Comparison of ENCODE assay signal across 10 cellular contexts in the genomic region with DNA sequence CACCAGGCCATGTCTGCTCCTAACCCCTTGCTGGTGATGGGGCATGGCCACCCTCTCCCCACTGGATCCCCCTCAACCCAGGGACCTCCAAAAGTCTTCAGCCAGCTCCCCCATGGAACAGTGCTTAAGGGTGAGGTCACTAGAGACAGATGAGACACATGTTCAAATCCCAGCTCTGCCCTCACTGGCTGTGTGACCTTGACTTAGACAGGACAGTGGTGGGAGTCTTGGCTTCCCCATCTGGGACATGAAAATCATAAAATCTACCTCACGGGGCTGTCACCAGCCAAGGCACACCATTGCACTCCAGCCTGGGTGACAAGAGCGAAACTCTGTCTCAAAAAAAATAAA. TPM values are rescaled to one million over a fixed set of nuclear protein-coding genes. Genes with fewer than 3 reads are reported as not detected.
DNase-seq lines count a peak whose midpoint lies in the region; ATAC-seq and TF ChIP-seq lines count a peak whose summit lies in the region.
"Had no signal": no experiment of that assay in that cellular context is flagged by ENCODE, and none has a peak within 500 bp of the region (broad histone marks: within the 10 kb centered on the region; RNA-seq: fewer than 3 reads in every experiment).

No MANE protein-coding gene starts in this region.

- ATAC-seq in HCT116 (no peak), HG02642 (IDR thresholded peaks at IDR 0.05; ENCODE audit: poor library complexity, unreplicated experiment) (no peak)
- no peak for ATAC-seq in activated naive CD8-positive, alpha-beta T cell treated with anti-CD3 and anti-CD28 coated beads, Interleukin-2, amount 10 ng/mL, durations not matched to agents 7 days and 5 days (ENCODE audit: low read depth)

- H3K9me2 ChIP-seq in HCT116 (ENCODE audit: insufficient read depth), result no peaks in the 10 kb centered on the region

- H3K4me3 Mint-ChIP-seq in CD14-positive monocyte, result no peak overlapping the region
- H3K4me3 Mint-ChIP-seq in activated naive CD8-positive, alpha-beta T cell treated with anti-CD3 and anti-CD28 coated beads, Interleukin-2, amount 10 ng/mL, durations not matched to agents 7 days and 5 days, result peak overlapping the region; percentile 73

- no peak overlapping the region for H3K4me2 ChIP-seq in HCT116 (ENCODE audit: low read length)
- H3K4me2 ChIP-seq in osteoblast (ENCODE audit: insufficient read depth, low read length), result peak overlapping the region; percentile 80

- peaks cover 0 to 2% (median 0%) of the 10 kb centered on the region in 3 donors for H3K27me3 Mint-ChIP-seq in CD14-positive monocyte (ENCODE audit: low read depth in 3 of 3)
- no peaks in the 10 kb centered on the region for H3K27me3 Mint-ChIP-seq in activated naive CD8-positive, alpha-beta T cell treated with anti-CD3 and anti-CD28 coated beads, Interleukin-2, amount 10 ng/mL, durations not matched to agents 7 days and 5 days

- H2AFZ ChIP-seq in HCT116 (ENCODE audit: low read depth, low read length, poor library complexity, severe bottlenecking), result no peak overlapping the region
- no peak overlapping the region for H2AFZ ChIP-seq in osteoblast (ENCODE audit: low read length)

- peaks cover 48% of the 10 kb centered on the region for H3K4me1 Mint-ChIP-seq in CD14-positive monocyte
- peaks cover 43% of the 10 kb centered on the region for H3K4me1 Mint-ChIP-seq in activated naive CD8-positive, alpha-beta T cell treated with anti-CD3 and anti-CD28 coated beads, Interleukin-2, amount 10 ng/mL, durations not matched to agents 7 days and 5 days

- BruUV-seq in HCT116 (replicated peaks; lab: Mats Ljungman, UMichigan), result no TSS peak

- RAD21 ChIA-PET in HCT116 (lab: Charles Lee; ENCODE audit: low non-redundant PET in 1 of 2, low total read pairs in 2 of 2, uncharacterized antibody in 2 of 2, unreplicated experiment in 2 of 2), result interaction anchor here in 1 of 2 experiments (1.1 kb wide), 1 partner anchor 12 kb away, joined by 3 read pairs; no protein-coding TSS in a partner anchor

- no peaks in the 10 kb centered on the region for H3K27me3 ChIP-seq in HCT116 (ENCODE audit: insufficient read depth, low read length)
- H3K27me3 ChIP-seq in osteoblast (ENCODE audit: insufficient read depth, low read length), result no peaks in the 10 kb centered on the region

- peaks cover 19 to 23% of the 10 kb centered on the region in 2 experiments; a peak in 3 of 4 replicates for H3K36me3 ChIP-seq in HCT116 (ENCODE audit: control insufficient read depth in 1 of 2, insufficient read depth in 2 of 2, low read length in 2 of 2)
- H3K36me3 ChIP-seq in osteoblast (ENCODE audit: insufficient read depth, low read length), result peaks cover 3% of the 10 kb centered on the region

- CTCF ChIA-PET in HCT116 (lab: Charles Lee), result interaction anchor here (1.0 to 1.8 kb wide), 2 partner anchors 9 to 12 kb away, joined by 4 to 15 read pairs; partner anchors contain the start of gene RHOF

- intact Hi-C loops in CD14-positive monocyte (cut with micrococcal nuclease) (no loop called here), HCT116 (cut with micrococcal nuclease) (no loop called here)

- TF ChIP-seq CTCF in CD14-positive monocyte (IDR thresholded peaks at IDR 0.05) (no peak), HCT116 (IDR thresholded peaks at IDR 0.05 in 2 of 3, conservative IDR thresholded peaks at IDR 0.05 in 1 of 3; ENCODE audit: borderline replicate concordance in 1 of 3, insufficient read depth in 1 of 3, low read depth in 2 of 3, low read length in 2 of 3) (no peak), osteoblast (IDR thresholded peaks at IDR 0.05; ENCODE audit: extremely low read depth, low read depth, low read length) (no peak)

- no peak for TF ChIP-seq RAD21 in HCT116 (IDR thresholded peaks at IDR 0.05; ENCODE audit: low read depth)

- peak overlapping the region; percentile 23; the same call in 1 of the 2 replicates for H3K9ac ChIP-seq in HCT116 (ENCODE audit: low read length)

- H3K9me3 ChIP-seq in HCT116 (ENCODE audit: control insufficient read depth in 1 of 2, insufficient read depth in 1 of 2, low read depth in 1 of 2, low read length in 2 of 2) (no peaks in the 10 kb centered on the region), osteoblast (ENCODE audit: low read depth, low read length) (no peaks in the 10 kb centered on the region)

- H3K27ac ChIP-seq in HCT116 (ENCODE audit: low read depth, low read length), result peak overlapping the region; percentile 28; the same call in 1 of the 2 replicates
- H3K27ac ChIP-seq in osteoblast (ENCODE audit: low read depth, low read length), result peak overlapping the region; percentile 66

- no peaks in the 10 kb centered on the region for H3K9me3 Mint-ChIP-seq in CD14-positive monocyte
- H3K9me3 Mint-ChIP-seq in activated naive CD8-positive, alpha-beta T cell treated with anti-CD3 and anti-CD28 coated beads, Interleukin-2, amount 10 ng/mL, durations not matched to agents 7 days and 5 days, result no peaks in the 10 kb centered on the region

- H3K4me1 ChIP-seq in HCT116 (ENCODE audit: control insufficient read depth in 1 of 2, insufficient read depth in 2 of 2, low read length in 2 of 2), result peaks cover 37 to 67% of the 10 kb centered on the region in 2 experiments
- H3K4me1 ChIP-seq in osteoblast (ENCODE audit: insufficient read depth, low read length), result peaks cover 34% of the 10 kb centered on the region

- H3K36me3 Mint-ChIP-seq in CD14-positive monocyte, result peaks cover 47 to 48% of the 10 kb centered on the region in 2 donors
- peaks cover 29% of the 10 kb centered on the region for H3K36me3 Mint-ChIP-seq in activated naive CD8-positive, alpha-beta T cell treated with anti-CD3 and anti-CD28 coated beads, Interleukin-2, amount 10 ng/mL, durations not matched to agents 7 days and 5 days

- no peak for DNase-seq in CD14-positive monocyte (ENCODE audit: low spot score)
- DNase-seq in HCT116 (ENCODE audit: low read depth, low spot score), result no peak
- DNase-seq in activated naive CD8-positive, alpha-beta T cell treated with anti-CD3 and anti-CD28 coated beads, Interleukin-2, amount 10 ng/mL, durations not matched to agents 7 days and 5 days, result no peak
- DNase-seq in osteoblast (ENCODE audit: insufficient read length, low spot score, missing footprints), result no peak
- no peak for DNase-seq in middle frontal gyrus (ENCODE audit: extremely low spot score, low spot score)
- no peak for DNase-seq in nucleus accumbens (lab: John Stamatoyannopoulos, UW)
- no peak for DNase-seq in DMS53 (lab: John Stamatoyannopoulos, UW)
- DNase-seq: DMS153, NCI-H1048 had no signal

- H4K20me1 ChIP-seq in HCT116 (ENCODE audit: insufficient read depth) (peaks cover 3% of the 10 kb centered on the region; the same call in 1 of the 2 replicates), osteoblast (ENCODE audit: insufficient read depth, low read length) (peaks cover 15% of the 10 kb centered on the region)

- H3K27ac Mint-ChIP-seq in CD14-positive monocyte, result peak overlapping the region in 5 of 7 donors; percentile 4 to 95 (median 63)
- peak overlapping the region; percentile 91 for H3K27ac Mint-ChIP-seq in activated naive CD8-positive, alpha-beta T cell treated with anti-CD3 and anti-CD28 coated beads, Interleukin-2, amount 10 ng/mL, durations not matched to agents 7 days and 5 days

- H3K4me3 ChIP-seq in HCT116 (replicated peaks in 1 of 2; ENCODE audit: low read depth in 1 of 2, low read length in 2 of 2) (no peak overlapping the region), osteoblast (ENCODE audit: insufficient read depth, low read length) (no peak overlapping the region)

- POLR2A ChIA-PET in HCT116 (lab: Charles Lee), result interaction anchor here (6.9 kb wide), 1 partner anchor 12 kb away, joined by 33 read pairs; the partner anchor contains the start of gene RHOF
- POLR2A ChIA-PET in activated naive CD8-positive, alpha-beta T cell treated with anti-CD3 and anti-CD28 coated beads, Interleukin-2, amount 10 ng/mL, durations not matched to agents 7 days and 5 days (lab: Charles Lee), result interaction anchor here (1.2 to 31.1 kb wide), 4 partner anchors 8 to 96 kb away, joined by 3 to 931 read pairs (median 20); partner anchors contain the start of genes RHOF, SETD1B and TMEM120B

- no peak for TF ChIP-seq POLR2A in HCT116 (IDR thresholded peaks at IDR 0.05; ENCODE audit: borderline replicate concordance, extremely low read depth, insufficient read depth, insufficient read length)

- H3K79me2 ChIP-seq in HCT116 (ENCODE audit: insufficient read depth, low read length), result peaks cover 57% of the 10 kb centered on the region
- no peaks in the 10 kb centered on the region for H3K79me2 ChIP-seq in osteoblast (ENCODE audit: insufficient read depth, low read length)

TF ChIP-seq in HCT116, 20 proteins besides CTCF, POLR2A, EP300 and RAD21 (continues in another document):
- TF ChIP-seq, protein P1, sequence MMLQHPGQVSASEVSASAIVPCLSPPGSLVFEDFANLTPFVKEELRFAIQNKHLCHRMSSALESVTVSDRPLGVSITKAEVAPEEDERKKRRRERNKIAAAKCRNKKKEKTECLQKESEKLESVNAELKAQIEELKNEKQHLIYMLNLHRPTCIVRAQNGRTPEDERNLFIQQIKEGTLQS (IDR thresholded peaks at IDR 0.05), result no peak
- TF ChIP-seq EZH2 (IDR thresholded peaks at IDR 0.05), result no peak
- TF ChIP-seq FOSL1 (IDR thresholded peaks at IDR 0.05; ENCODE audit: low read depth), result no peak
- TF ChIP-seq CBX3 (IDR thresholded peaks at IDR 0.05; ENCODE audit: low read depth), result no peak
- no peak for TF ChIP-seq CEBPB (IDR thresholded peaks at IDR 0.05; ENCODE audit: low read depth)
- no peak for TF ChIP-seq EZH2phosphoT487 (IDR thresholded peaks at IDR 0.05; ENCODE audit: borderline replicate concordance)
- TF ChIP-seq TCF7L2 (IDR thresholded peaks at IDR 0.05; ENCODE audit: borderline replicate concordance, extremely low read depth, insufficient read depth, insufficient read length), result no peak

RNA-seq across cellular contexts. Expression of gene RHOF, which starts 10.9 kb away (rescaled TPM):
- polyA plus RNA-seq in CD14-positive monocyte, result 10 to 100 TPM in 1 of 2 donors, 1 to 10 TPM in 1; 7.1 to 13.6 TPM
- total RNA-seq in HCT116 (2021; ENCODE audit: unreplicated experiment) (116 TPM), osteoblast (6.2 and 8.3 TPM in 2 replicates)
- polyA plus RNA-seq in HCT116 (2012), result 93.4 and 134 TPM in 2 replicates
- 100 to 1,000 TPM; 144 to 157 TPM for total RNA-seq in activated naive CD8-positive, alpha-beta T cell treated with anti-CD3 and anti-CD28 coated beads, Interleukin-2, amount 10 ng/mL, durations not matched to agents 7 days and 5 days

RNA-seq across cellular contexts. Expression of gene SETD1B, which starts 21.2 kb away (rescaled TPM):
- under 1 TPM; 0.28 to 0.60 TPM for polyA plus RNA-seq in CD14-positive monocyte
- total RNA-seq in HCT116 (2021; ENCODE audit: unreplicated experiment), result 17.5 TPM
- polyA plus RNA-seq in HCT116 (2012), result 6.6 and 7.3 TPM in 2 replicates
- 10 to 100 TPM; 45.0 to 46.8 TPM for total RNA-seq in activated naive CD8-positive, alpha-beta T cell treated with anti-CD3 and anti-CD28 coated beads, Interleukin-2, amount 10 ng/mL, durations not matched to agents 7 days and 5 days
- total RNA-seq in osteoblast, result 5.0 and 5.8 TPM in 2 replicates

Comparison
In these comparisons a context has a peak if more than half of its experiments do, and no peak if none do; other contexts are left out.
1. RNA of gene RHOF, which starts 10.9 kb away (total RNA-seq): 144 to 157 TPM in activated naive CD8-positive, alpha-beta T cell treated with anti-CD3 and anti-CD28 coated beads, Interleukin-2, amount 10 ng/mL, durations not matched to agents 7 days and 5 days and 116 TPM in HCT116 (single experiment); 6.2 to 8.3 TPM in osteoblast; every median in the first group is over 10 times any median in the second.